In the genomic region with DNA sequence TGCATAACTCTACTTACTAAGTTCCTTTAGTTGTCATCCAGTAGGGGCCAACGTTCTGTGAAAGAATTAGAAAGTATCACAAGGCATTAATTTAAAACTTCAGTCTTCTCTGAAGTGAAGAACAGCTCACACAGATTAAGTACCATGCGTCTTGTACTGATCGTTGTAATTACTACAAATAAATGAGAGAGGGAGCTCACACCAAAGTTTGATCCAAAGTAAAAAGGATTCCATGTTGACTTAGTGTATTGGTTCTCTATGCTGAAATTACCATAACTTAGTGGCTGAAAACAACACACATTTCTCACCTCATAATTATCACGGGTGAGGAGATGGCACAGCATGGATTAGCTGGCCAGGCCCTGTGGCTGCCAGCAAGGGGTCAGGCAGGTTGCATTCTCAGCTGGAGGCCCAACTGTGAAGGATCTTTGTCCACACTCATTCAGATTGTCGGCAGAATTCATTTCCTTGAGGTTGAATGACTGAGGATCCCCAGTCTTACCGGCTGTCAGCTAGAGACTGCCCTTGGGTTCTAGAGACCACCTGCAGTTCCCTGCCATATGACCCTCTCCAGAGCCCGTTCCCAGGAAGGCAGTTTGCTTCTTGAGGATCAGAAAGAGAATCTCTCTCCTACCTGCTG, we compare ENCODE assay signal across 13 cellular contexts.
DNase-seq lines count a peak whose midpoint lies in the region; ATAC-seq and TF ChIP-seq lines count a peak whose summit lies in the region.
"Had no signal": no experiment of that assay in that cellular context is flagged by ENCODE, and none has a peak within 500 bp of the region (broad histone marks: within the 10 kb centered on the region; RNA-seq: fewer than 3 reads in every experiment).

No MANE protein-coding gene starts in this region.

- H3K4me3 ChIP-seq in LNCaP clone FGC (ENCODE audit: low read depth, low read length) (no peak overlapping the region), mesenchymal stem cell (ENCODE audit: insufficient read depth in 1 of 2, low read depth in 1 of 2, low read length in 2 of 2) (no peak overlapping the region)
- H3K4me3 ChIP-seq: thoracic aorta had no signal

- no peak overlapping the region for H3K14ac ChIP-seq in mesenchymal stem cell (ENCODE audit: low read length in 2 of 2)

- H2BK5ac ChIP-seq in mesenchymal stem cell (ENCODE audit: low read depth, low read length, poor library complexity, severe bottlenecking): no peak overlapping the region

- peak overlapping the region; percentile 70 for H2AFZ ChIP-seq in mesenchymal stem cell (ENCODE audit: low read depth, low read length)

- peak overlapping the region; percentile 84 for H4K91ac ChIP-seq in mesenchymal stem cell (ENCODE audit: low read length)

- H2AK5ac ChIP-seq in mesenchymal stem cell (ENCODE audit: low read length, severe bottlenecking): no peak overlapping the region

- TF ChIP-seq CTCF in LNCaP clone FGC (IDR thresholded peaks at IDR 0.05; ENCODE audit: control insufficient read depth, extremely low read depth, insufficient read depth): peak; percentile 35

- peaks cover 0 to 3% of the 10 kb centered on the region in 2 experiments for H3K27me3 ChIP-seq in mesenchymal stem cell (ENCODE audit: control insufficient read depth in 1 of 2, insufficient read depth in 1 of 2, low read length in 2 of 2)
- H3K27me3 ChIP-seq: neutrophil had no signal

- H2BK15ac ChIP-seq in mesenchymal stem cell (ENCODE audit: low read depth, poor library complexity, severe bottlenecking): no peak overlapping the region

- H3K4ac ChIP-seq in mesenchymal stem cell (ENCODE audit: low read depth in 1 of 2, low read length in 2 of 2): no peak overlapping the region

- H3K36me3 ChIP-seq in mesenchymal stem cell (ENCODE audit: control insufficient read depth in 1 of 2, insufficient read depth in 2 of 2, low read depth in 1 of 2, low read length in 2 of 2): no peaks in the 10 kb centered on the region
- H3K36me3 ChIP-seq: neutrophil, thoracic aorta had no signal

- no peak overlapping the region for H3K23ac ChIP-seq in mesenchymal stem cell (ENCODE audit: low read length in 2 of 2)

- H4K8ac ChIP-seq in mesenchymal stem cell (ENCODE audit: low read length): peak overlapping the region; percentile 55

- no peak overlapping the region for H3K18ac ChIP-seq in mesenchymal stem cell (ENCODE audit: low read depth in 1 of 2, low read length in 2 of 2)

- WGBS in mesenchymal stem cell: 33% methylated on average over 5 of the region's 7 CpGs

- peaks cover 3% of the 10 kb centered on the region for H3K4me1 ChIP-seq in mesenchymal stem cell (ENCODE audit: control insufficient read depth, insufficient read depth, low read depth, low read length)

- no peak for ATAC-seq in HG03045 (IDR thresholded peaks at IDR 0.05; ENCODE audit: unreplicated experiment)

- no peak overlapping the region for H2BK12ac ChIP-seq in mesenchymal stem cell (ENCODE audit: low read length in 2 of 2)

- H2BK120ac ChIP-seq in mesenchymal stem cell (ENCODE audit: low read depth, low read length): no peak overlapping the region

- DNase-seq in H4 (ENCODE audit: low spot score) (peak; percentile 37), LNCaP clone FGC (ENCODE audit: low read depth) (no peak), amniotic epithelial cell (ENCODE audit: low read depth) (peak; percentile 11), mesenchymal stem cell (peak; percentile 29), GM19238 (ENCODE audit: insufficient read length, low spot score) (no peak)
- DNase-seq in NK-92 treated with Interleukin-12 subunit alpha and Interleukin-12 subunit beta, amount 100 ng/mL, for 24 hours (lab: John Stamatoyannopoulos, UW): no peak
- DNase-seq: activated CD4-positive, CD25-positive, alpha-beta regulatory T cell; activated naive CD4-positive, alpha-beta T cell; effector CD4-positive, alpha-beta T cell; stimulated activated CD4-positive, alpha-beta T cell treated with anti-CD3 and anti-CD28 coated beads, Interleukin-4, amount 100 ng/mL, for 1 hour had no signal

- H3K27ac ChIP-seq in mesenchymal stem cell (ENCODE audit: low read length, poor library complexity, severe bottlenecking): no peak overlapping the region
- H3K27ac ChIP-seq: neutrophil, thoracic aorta had no signal

- H3K9ac ChIP-seq in mesenchymal stem cell (ENCODE audit: low read length): no peak overlapping the region

- H3K79me1 ChIP-seq in mesenchymal stem cell (replicated peaks; ENCODE audit: low read length, poor library complexity, severe bottlenecking): no peaks in the 10 kb centered on the region

- no peak overlapping the region for H3K4me2 ChIP-seq in mesenchymal stem cell (ENCODE audit: low read length, poor library complexity, severe bottlenecking)

- H3K9me3 ChIP-seq in mesenchymal stem cell (ENCODE audit: control insufficient read depth, low read length): no peaks in the 10 kb centered on the region
- H3K9me3 ChIP-seq: neutrophil, thoracic aorta had no signal

Comparison
In these comparisons a context has a peak if more than half of its experiments do, and no peak if none do; other contexts are left out.
1. DNase-seq: peak in H4 (single experiment), amniotic epithelial cell (single experiment) and mesenchymal stem cell (single experiment); none in LNCaP clone FGC (single experiment), GM19238 (single experiment) and NK-92 treated with Interleukin-12 subunit alpha and Interleukin-12 subunit beta, amount 100 ng/mL, for 24 hours (single experiment).